ENCODE assay signal across 22 cellular contexts in the genomic region with DNA sequence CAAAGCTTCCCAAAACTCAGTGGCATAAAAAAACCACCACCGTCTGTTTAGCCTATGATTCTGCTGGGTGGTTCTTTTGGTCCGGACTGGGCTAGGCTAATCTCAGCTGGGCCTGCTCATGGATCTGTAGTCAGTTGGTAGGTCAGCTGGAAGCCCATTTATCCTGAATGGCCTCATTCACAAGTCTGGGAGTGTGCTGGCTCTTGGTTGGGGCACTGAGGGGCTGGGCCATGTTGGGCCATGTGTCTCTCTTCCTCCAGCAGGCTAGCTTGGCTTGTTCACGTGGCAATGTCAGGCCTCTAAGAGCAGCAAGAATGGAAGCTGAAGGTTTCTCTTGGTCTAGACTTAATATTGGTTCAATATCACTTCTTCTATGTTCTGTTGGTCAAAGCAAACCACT.
DNase-seq lines count a peak whose midpoint lies in the region; ATAC-seq and TF ChIP-seq lines count a peak whose summit lies in the region.
"Had no signal": no experiment of that assay in that cellular context is flagged by ENCODE, and none has a peak within 500 bp of the region (broad histone marks: within the 10 kb centered on the region; RNA-seq: fewer than 3 reads in every experiment).

No MANE protein-coding gene starts in this region.

- in situ Hi-C loops in gastrocnemius medialis (cut with MboI; ENCODE audit: low sequenced_read_pairs in 4 of 4) = no loop called here

- no peaks in the 10 kb centered on the region for H4K20me1 ChIP-seq in SK-N-SH (ENCODE audit: insufficient read depth)

- H3K4me2 ChIP-seq in SK-N-SH = no peak overlapping the region
- H3K4me2 ChIP-seq: smooth muscle cell had no signal

- no peaks in the 10 kb centered on the region for H3K9me2 ChIP-seq in SK-N-SH

- H3K4me3 Mint-ChIP-seq in endodermal cell = no peak overlapping the region
- H3K4me3 Mint-ChIP-seq in activated T-cell treated with anti-CD3 and anti-CD28 coated beads, Interleukin-2, amount 50 U/mL, for 4 hours = no peak overlapping the region
- H3K4me3 Mint-ChIP-seq: activated naive CD8-positive, alpha-beta T cell treated with anti-CD3 and anti-CD28 coated beads, Interleukin-2, amount 10 ng/mL, durations not matched to agents 7 days and 5 days; activated T-helper 17 cell treated with anti-CD3 and anti-CD28 coated beads, Interleukin-2, amount 50 U/mL, for 72 hours had no signal

- peaks cover under 1% of the 10 kb centered on the region for H3K36me3 Mint-ChIP-seq in endodermal cell (ENCODE audit: low read depth)
- H3K36me3 Mint-ChIP-seq in activated T-cell treated with anti-CD3 and anti-CD28 coated beads, Interleukin-2, amount 50 U/mL, for 4 hours (ENCODE audit: insufficient read depth) = no peaks in the 10 kb centered on the region
- H3K36me3 Mint-ChIP-seq: activated naive CD8-positive, alpha-beta T cell treated with anti-CD3 and anti-CD28 coated beads, Interleukin-2, amount 10 ng/mL, durations not matched to agents 7 days and 5 days had no signal

- peaks cover 0 to 39% of the 10 kb centered on the region in 2 experiments; a peak in 1 of 4 replicates for H3K4me1 ChIP-seq in SK-N-SH (ENCODE audit: control insufficient read depth in 1 of 2, insufficient read depth in 2 of 2, low read depth in 1 of 2, low read length in 1 of 2)
- peaks cover 12% of the 10 kb centered on the region for H3K4me1 ChIP-seq in endodermal cell (ENCODE audit: control insufficient read depth, insufficient read depth, low read length)
- H3K4me1 ChIP-seq in suprapubic skin = peaks cover 3% of the 10 kb centered on the region
- no peaks in the 10 kb centered on the region for H3K4me1 ChIP-seq in gastrocnemius medialis
- H3K4me1 ChIP-seq: tibial nerve had no signal

- TF ChIP-seq CTCF in SK-N-SH (IDR thresholded peaks at IDR 0.05) = no peak
- TF ChIP-seq CTCF in endodermal cell (conservative IDR thresholded peaks at IDR 0.05) = no peak
- no peak for TF ChIP-seq CTCF in suprapubic skin (IDR thresholded peaks at IDR 0.05)
- TF ChIP-seq CTCF in gastrocnemius medialis (IDR thresholded peaks at IDR 0.05 in 4 of 5, conservative IDR thresholded peaks at IDR 0.05 in 1 of 5) = no peak

- POLR2A ChIA-PET in SK-N-SH (lab: Yijun Ruan, JAX) = interaction anchor here (0.6 to 1.5 kb wide), 4 partner anchors 12 to 36 kb away, joined by 3 to 6 read pairs (median 4); no protein-coding TSS in a partner anchor

- H3K4me3 ChIP-seq in SK-N-SH (ENCODE audit: low read depth in 2 of 2, low read length in 1 of 2) (no peak overlapping the region), endodermal cell (ENCODE audit: low read length) (no peak overlapping the region), suprapubic skin (no peak overlapping the region), gastrocnemius medialis (no peak overlapping the region)
- H3K4me3 ChIP-seq: smooth muscle cell, tibial nerve had no signal

- TF ChIP-seq EP300 in SK-N-SH (IDR thresholded peaks at IDR 0.05; ENCODE audit: borderline replicate concordance in 1 of 2, low read depth in 1 of 2, low read length in 1 of 2) = no peak
- TF ChIP-seq EP300 in suprapubic skin (IDR thresholded peaks at IDR 0.05) = no peak

- no peak for TF ChIP-seq RAD21 in SK-N-SH (IDR thresholded peaks at IDR 0.05; ENCODE audit: low read length)

- TF ChIP-seq POLR2A in suprapubic skin (IDR thresholded peaks at IDR 0.05) = no peak
- TF ChIP-seq POLR2A in gastrocnemius medialis (IDR thresholded peaks at IDR 0.05) = no peak

- H3K9me3 ChIP-seq in SK-N-SH (no peaks in the 10 kb centered on the region), endodermal cell (ENCODE audit: control insufficient read depth, low read length) (peaks cover 12% of the 10 kb centered on the region), suprapubic skin (no peaks in the 10 kb centered on the region), gastrocnemius medialis (no peaks in the 10 kb centered on the region)
- H3K9me3 ChIP-seq: neutrophil had no signal

- H3K4me1 Mint-ChIP-seq in endodermal cell = peaks cover 25% of the 10 kb centered on the region
- H3K4me1 Mint-ChIP-seq in activated T-cell treated with anti-CD3 and anti-CD28 coated beads, Interleukin-2, amount 50 U/mL, for 4 hours (ENCODE audit: low read depth) = no peaks in the 10 kb centered on the region
- H3K4me1 Mint-ChIP-seq: activated naive CD8-positive, alpha-beta T cell treated with anti-CD3 and anti-CD28 coated beads, Interleukin-2, amount 10 ng/mL, durations not matched to agents 7 days and 5 days; activated T-helper 17 cell treated with anti-CD3 and anti-CD28 coated beads, Interleukin-2, amount 50 U/mL, for 72 hours had no signal

- no peaks in the 10 kb centered on the region for H3K27me3 ChIP-seq in SK-N-SH (ENCODE audit: insufficient read depth)
- no peaks in the 10 kb centered on the region for H3K27me3 ChIP-seq in endodermal cell (ENCODE audit: control insufficient read depth, insufficient read depth, low read length, poor library complexity, severe bottlenecking)
- no peaks in the 10 kb centered on the region for H3K27me3 ChIP-seq in suprapubic skin
- H3K27me3 ChIP-seq in gastrocnemius medialis = no peaks in the 10 kb centered on the region
- H3K27me3 ChIP-seq: neutrophil, tibial nerve had no signal

- H3K79me2 ChIP-seq in SK-N-SH (ENCODE audit: insufficient read depth) = no peaks in the 10 kb centered on the region

- H3K9ac ChIP-seq in SK-N-SH = no peak overlapping the region
- H3K9ac ChIP-seq in endodermal cell (ENCODE audit: extremely low read depth, low read length, poor library complexity, severe bottlenecking) = no peak overlapping the region

- H3K9me3 Mint-ChIP-seq in endodermal cell = peaks cover 18% of the 10 kb centered on the region
- peaks cover under 1% of the 10 kb centered on the region for H3K9me3 Mint-ChIP-seq in activated T-cell treated with anti-CD3 and anti-CD28 coated beads, Interleukin-2, amount 50 U/mL, for 4 hours
- H3K9me3 Mint-ChIP-seq: activated naive CD8-positive, alpha-beta T cell treated with anti-CD3 and anti-CD28 coated beads, Interleukin-2, amount 10 ng/mL, durations not matched to agents 7 days and 5 days; activated T-helper 17 cell treated with anti-CD3 and anti-CD28 coated beads, Interleukin-2, amount 50 U/mL, for 72 hours had no signal

- H3K27ac ChIP-seq in SK-N-SH (ENCODE audit: low read depth in 2 of 2, low read length in 1 of 2) (peak overlapping the region in 1 of 2 experiments; percentile 94; a peak in 2 of 4 replicates), endodermal cell (ENCODE audit: low read depth, low read length) (no peak overlapping the region), suprapubic skin (no peak overlapping the region), gastrocnemius medialis (no peak overlapping the region)
- H3K27ac ChIP-seq: neutrophil, tibial nerve had no signal

- H3K27ac Mint-ChIP-seq in endodermal cell = peak overlapping the region; percentile 81
- H3K27ac Mint-ChIP-seq: activated naive CD8-positive, alpha-beta T cell treated with anti-CD3 and anti-CD28 coated beads, Interleukin-2, amount 10 ng/mL, durations not matched to agents 7 days and 5 days; activated T-helper 17 cell treated with anti-CD3 and anti-CD28 coated beads, Interleukin-2, amount 50 U/mL, for 72 hours had no signal

- H3K27me3 Mint-ChIP-seq in endodermal cell (ENCODE audit: insufficient read depth) = peaks cover under 1% of the 10 kb centered on the region
- H3K27me3 Mint-ChIP-seq in activated T-cell treated with anti-CD3 and anti-CD28 coated beads, Interleukin-2, amount 50 U/mL, for 4 hours (ENCODE audit: low read depth) = peaks cover 3% of the 10 kb centered on the region
- H3K27me3 Mint-ChIP-seq: activated naive CD8-positive, alpha-beta T cell treated with anti-CD3 and anti-CD28 coated beads, Interleukin-2, amount 10 ng/mL, durations not matched to agents 7 days and 5 days had no signal

- DNase-seq in SK-N-SH (peak; percentile 36), NCI-H82 (lab: John Stamatoyannopoulos, UW) (peak; percentile 61), endodermal cell (peak; percentile 78), suprapubic skin (ENCODE audit: low spot score in 2 of 2) (peak; percentile 13 to 47), gastrocnemius medialis (no peak)
- DNase-seq in activated T-cell treated with anti-CD3 and anti-CD28 coated beads, Interleukin-2, amount 50 U/mL, for 4 hours = no peak
- DNase-seq: activated naive CD8-positive, alpha-beta T cell treated with anti-CD3 and anti-CD28 coated beads, Interleukin-2, amount 10 ng/mL, durations not matched to agents 7 days and 5 days; effector CD8-positive, alpha-beta T cell; H7; IMR-90; mammary epithelial cell; RPMI8226; stimulated activated CD4-positive, alpha-beta T cell treated with anti-CD3 and anti-CD28 coated beads, Interleukin-4, amount 100 ng/mL, for 24 hours; stimulated activated naive CD8-positive, alpha-beta T cell treated with anti-CD3 and anti-CD28 coated beads, Interleukin-15, Interleukin-2, amounts not matched to agents 100 U/mL and 50 U/mL, for 24 hours; T1000 had no signal

- H3F3A ChIP-seq in SK-N-SH (replicated peaks; ENCODE audit: insufficient read depth) = no peaks in the 10 kb centered on the region

- no peak overlapping the region for H2AFZ ChIP-seq in SK-N-SH (ENCODE audit: low read depth)

- intact Hi-C loops in gastrocnemius medialis (cut with DNase I; ENCODE audit: low total_unique reads) = no loop called here

- 49% methylated on average over 3 of the region's 3 CpGs for WGBS in SK-N-SH (ENCODE audit: low lambda C conversion rate)
- whole genome bisulfite sequencing in endodermal cell (ENCODE audit: insufficient coverage in 1 of 2, insufficient read length in 1 of 2), 2 experiments = 80 to 84% methylated on average over 3 of the region's 3 CpGs
- 92% methylated on average over 3 of the region's 3 CpGs for whole genome bisulfite sequencing in suprapubic skin

- ATAC-seq in SK-N-SH treated with all-trans-retinoic acid at 6 μM for 48 hours (no peak), GM21360 (IDR thresholded peaks at IDR 0.05; ENCODE audit: unreplicated experiment) (no peak), gastrocnemius medialis (no peak)
- no peak for ATAC-seq in activated T-cell treated with anti-CD3 and anti-CD28 coated beads, Interleukin-2, amount 50 U/mL, for 4 hours
- ATAC-seq: activated T-helper 17 cell treated with anti-CD3 and anti-CD28 coated beads, Interleukin-2, amount 50 U/mL, for 72 hours; esophagus mucosa; stimulated activated naive CD8-positive, alpha-beta T cell treated with anti-CD3 and anti-CD28 coated beads, Interleukin-15, Interleukin-2, amounts not matched to agents 100 U/mL and 50 U/mL, for 24 hours had no signal

- CTCF ChIA-PET in SK-N-SH (lab: Yijun Ruan, JAX) = interaction anchor here (1.1 to 1.8 kb wide), 6 partner anchors 10 to 93 kb away, joined by 3 to 10 read pairs (median 5); no protein-coding TSS in a partner anchor

- no peaks in the 10 kb centered on the region for H3K36me3 ChIP-seq in SK-N-SH (replicated peaks in 1 of 2; ENCODE audit: control insufficient read depth in 1 of 2, insufficient read depth in 2 of 2, low read length in 1 of 2)
- no peaks in the 10 kb centered on the region for H3K36me3 ChIP-seq in endodermal cell (ENCODE audit: control insufficient read depth, insufficient read depth, low read length)
- no peaks in the 10 kb centered on the region for H3K36me3 ChIP-seq in suprapubic skin
- H3K36me3 ChIP-seq in gastrocnemius medialis = no peaks in the 10 kb centered on the region
- H3K36me3 ChIP-seq: neutrophil, tibial nerve had no signal

TF ChIP-seq in SK-N-SH, 30 proteins besides CTCF, POLR2A, EP300 and RAD21:
- no peak for TF ChIP-seq RFX5 (IDR thresholded peaks at IDR 0.05; ENCODE audit: low read length)

TF ChIP-seq in SK-N-SH treated with all-trans-retinoic acid at 6 μM for 48 hours, 23 proteins besides CTCF, POLR2A, EP300 and RAD21 (continues in another document):
- TF ChIP-seq TOX (CRISPR knock-in tag; IDR thresholded peaks at IDR 0.05; ENCODE audit: borderline replicate concordance) = no peak

Comparison
In these comparisons a context has a peak if more than half of its experiments do, and no peak if none do; other contexts are left out.
1. DNase-seq: peak in SK-N-SH (single experiment), NCI-H82 (single experiment), endodermal cell (single experiment) and suprapubic skin (2 of 2); none in gastrocnemius medialis (0 of 2) and activated T-cell treated with anti-CD3 and anti-CD28 coated beads, Interleukin-2, amount 50 U/mL, for 4 hours (single experiment).